Comparison of ENCODE assay signal across 14 cellular contexts in the genomic region with DNA sequence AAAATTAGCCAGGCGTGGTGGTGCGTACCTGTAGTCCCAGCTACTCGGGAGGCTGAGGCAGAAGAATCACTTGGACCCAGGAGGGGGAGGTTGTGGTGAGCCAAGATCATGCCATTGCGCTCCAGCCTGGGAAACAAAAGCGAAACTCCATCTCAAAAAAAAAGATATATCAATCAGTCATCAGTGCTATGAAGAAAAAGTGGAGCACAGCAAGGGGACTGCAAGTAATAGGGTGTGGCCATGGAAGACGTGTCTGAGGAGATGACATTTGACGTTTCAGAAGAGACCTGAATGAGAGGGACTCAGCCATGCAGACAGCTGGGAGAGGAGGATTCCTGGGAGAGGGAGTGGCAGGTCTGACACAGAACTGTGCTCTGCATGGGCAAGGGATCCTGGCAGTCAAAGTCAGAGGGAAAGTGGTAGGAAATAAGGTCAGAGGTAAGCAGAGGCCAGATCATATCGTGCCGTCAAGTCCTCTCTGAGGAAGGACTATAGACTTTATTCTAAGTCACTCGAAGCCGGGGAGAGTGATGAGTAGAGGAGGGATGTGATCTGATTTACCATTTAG. TPM values are rescaled to one million over a fixed set of nuclear protein-coding genes. Genes with fewer than 3 reads are reported as not detected.
DNase-seq lines count a peak whose midpoint lies in the region; ATAC-seq and TF ChIP-seq lines count a peak whose summit lies in the region.
"Had no signal": no experiment of that assay in that cellular context is flagged by ENCODE, and none has a peak within 500 bp of the region (broad histone marks: within the 10 kb centered on the region; RNA-seq: fewer than 3 reads in every experiment).

No MANE protein-coding gene starts in this region.

- ATAC-seq in activated CD4-positive, alpha-beta T cell treated with anti-CD3 and anti-CD28 coated beads for 36 hours = no peak
- no peak for ATAC-seq in GM19023 (IDR thresholded peaks at IDR 0.05; ENCODE audit: unreplicated experiment)
- ATAC-seq in left ventricle myocardium superior = no peak

- H3K27me3 ChIP-seq in trophoblast cell (ENCODE audit: insufficient read depth, low read length) = no peaks in the 10 kb centered on the region
- H3K27me3 ChIP-seq: colonic mucosa, sigmoid colon, tibial nerve had no signal

- no peaks in the 10 kb centered on the region for H3K9me3 ChIP-seq in trophoblast cell (ENCODE audit: insufficient read depth, low read depth, low read length)
- H3K9me3 ChIP-seq: colonic mucosa, sigmoid colon, tibial nerve had no signal

- no CpG with 5 or more reads among the region's 11 CpGs for WGBS in trophoblast cell (ENCODE audit: extremely low coverage, insufficient coverage, insufficient read length)

- no peaks in the 10 kb centered on the region for H3K27me3 Mint-ChIP-seq in activated CD4-positive, alpha-beta T cell treated with anti-CD3 and anti-CD28 coated beads for 36 hours
- no peaks in the 10 kb centered on the region for H3K27me3 Mint-ChIP-seq in dendritic cell treated with granulocyte-macrophage colony-stimulating factor and Interleukin-4, amounts not matched to agents 40 ng/mL and 50 ng/mL, for 4 days

- H2BK5ac ChIP-seq in trophoblast cell (ENCODE audit: low read depth, low read length, poor library complexity) = no peak overlapping the region

- peak; percentile 16 for DNase-seq in activated CD4-positive, alpha-beta T cell treated with anti-CD3 and anti-CD28 coated beads for 36 hours
- DNase-seq in activated CD4-positive, alpha-beta T cell treated with anti-CD3 and anti-CD28 coated beads for 1 hour = no peak
- no peak for DNase-seq in RWPE1 (ENCODE audit: low spot score)
- peak; percentile 49 to 68 for DNase-seq in trophoblast cell
- no peak for DNase-seq in head of caudate nucleus
- no peak for DNase-seq in left ventricle myocardium superior
- DNase-seq: colonic mucosa, sigmoid colon had no signal

- peaks cover 40% of the 10 kb centered on the region for H3K36me3 Mint-ChIP-seq in activated CD4-positive, alpha-beta T cell treated with anti-CD3 and anti-CD28 coated beads for 36 hours (ENCODE audit: low read depth)
- no peaks in the 10 kb centered on the region for H3K36me3 Mint-ChIP-seq in dendritic cell treated with granulocyte-macrophage colony-stimulating factor and Interleukin-4, amounts not matched to agents 40 ng/mL and 50 ng/mL, for 4 days (ENCODE audit: low read depth)

- no peak overlapping the region for H2BK12ac ChIP-seq in trophoblast cell (ENCODE audit: low read length)

- H3K79me1 ChIP-seq in trophoblast cell (ENCODE audit: low read length) = peaks cover 4% of the 10 kb centered on the region

- H3K9me3 Mint-ChIP-seq in activated CD4-positive, alpha-beta T cell treated with anti-CD3 and anti-CD28 coated beads for 36 hours (ENCODE audit: low read depth) = no peaks in the 10 kb centered on the region
- H3K9me3 Mint-ChIP-seq in dendritic cell treated with granulocyte-macrophage colony-stimulating factor and Interleukin-4, amounts not matched to agents 40 ng/mL and 50 ng/mL, for 4 days = no peaks in the 10 kb centered on the region

- H4K91ac ChIP-seq in trophoblast cell (ENCODE audit: low read depth, low read length) = no peak overlapping the region

- no peak overlapping the region for H3K14ac ChIP-seq in trophoblast cell (ENCODE audit: low read length)

- no peak overlapping the region for H3K4me2 ChIP-seq in trophoblast cell (ENCODE audit: low read length)

- no peak for TF ChIP-seq CTCF in RWPE1 (conservative IDR thresholded peaks at IDR 0.05; ENCODE audit: low read depth)

- H3K36me3 ChIP-seq in trophoblast cell (ENCODE audit: control insufficient read depth in 1 of 2, insufficient read depth in 2 of 2, low read length in 2 of 2) = no peaks in the 10 kb centered on the region
- H3K36me3 ChIP-seq: colonic mucosa, sigmoid colon, tibial nerve had no signal

- CTCF ChIA-PET in activated CD4-positive, alpha-beta T cell treated with anti-CD3 and anti-CD28 coated beads for 36 hours (lab: Charles Lee) = interaction anchor here (0.7 to 1.4 kb wide), 2 partner anchors 24 to 280 kb away, joined by 3 read pairs; no protein-coding TSS in a partner anchor
- CTCF ChIA-PET in RWPE1 (lab: Yijun Ruan, JAX) = interaction anchor here (0.6 kb wide), 1 partner anchor 150 kb away, joined by 5 read pairs; no protein-coding TSS in a partner anchor

- peak overlapping the region; percentile 89 for H3K27ac Mint-ChIP-seq in activated CD4-positive, alpha-beta T cell treated with anti-CD3 and anti-CD28 coated beads for 36 hours
- H3K27ac Mint-ChIP-seq in dendritic cell treated with granulocyte-macrophage colony-stimulating factor and Interleukin-4, amounts not matched to agents 40 ng/mL and 50 ng/mL, for 4 days = peak overlapping the region; percentile 44

- no peak overlapping the region for H3K9ac ChIP-seq in trophoblast cell (ENCODE audit: low read length)

- H3K4me3 Mint-ChIP-seq in activated CD4-positive, alpha-beta T cell treated with anti-CD3 and anti-CD28 coated beads for 36 hours = peak overlapping the region; percentile 3
- no peak overlapping the region for H3K4me3 Mint-ChIP-seq in dendritic cell treated with granulocyte-macrophage colony-stimulating factor and Interleukin-4, amounts not matched to agents 40 ng/mL and 50 ng/mL, for 4 days

- peak overlapping the region; percentile 97 for H3K27ac ChIP-seq in RWPE1
- no peak overlapping the region for H3K27ac ChIP-seq in trophoblast cell (ENCODE audit: low read depth, low read length)
- H3K27ac ChIP-seq: 22Rv1 had no signal

- H2AK5ac ChIP-seq in trophoblast cell (ENCODE audit: low read length) = no peak overlapping the region

- H3K4me1 Mint-ChIP-seq in activated CD4-positive, alpha-beta T cell treated with anti-CD3 and anti-CD28 coated beads for 36 hours = peaks cover 40% of the 10 kb centered on the region
- peaks cover 21% of the 10 kb centered on the region for H3K4me1 Mint-ChIP-seq in dendritic cell treated with granulocyte-macrophage colony-stimulating factor and Interleukin-4, amounts not matched to agents 40 ng/mL and 50 ng/mL, for 4 days (ENCODE audit: low read depth)

- H4K12ac ChIP-seq in trophoblast cell (ENCODE audit: low read depth, low read length) = no peak overlapping the region

- H2BK120ac ChIP-seq in trophoblast cell (ENCODE audit: insufficient read depth, low read length, poor library complexity) = no peak overlapping the region

- H3K4ac ChIP-seq in trophoblast cell (ENCODE audit: low read depth, low read length) = no peak overlapping the region

- H3K18ac ChIP-seq in trophoblast cell (ENCODE audit: low read length) = no peak overlapping the region

- intact Hi-C loops in activated CD4-positive, alpha-beta T cell treated with anti-CD3 and anti-CD28 coated beads for 36 hours (cut with DNase I, micrococcal nuclease) = loop anchor here (5.0 kb wide), 3 partner anchors 161 to 441 kb away; no protein-coding TSS in a partner anchor
- intact Hi-C loops in dendritic cell treated with granulocyte-macrophage colony-stimulating factor and Interleukin-4, amounts not matched to agents 40 ng/mL and 50 ng/mL, for 4 days (cut with micrococcal nuclease) = no loop called here
- intact Hi-C loops in head of caudate nucleus (cut with DNase I) = no loop called here
- intact Hi-C loops in left ventricle myocardium superior (cut with micrococcal nuclease) = no loop called here

- POLR2A ChIA-PET in activated CD4-positive, alpha-beta T cell treated with anti-CD3 and anti-CD28 coated beads for 36 hours (lab: Charles Lee) = interaction anchor here (0.7 to 1.1 kb wide), 2 partner anchors 25 to 77 kb away, joined by 3 read pairs; no protein-coding TSS in a partner anchor
- POLR2A ChIA-PET in RWPE1 (lab: Yijun Ruan, JAX; ENCODE audit: low non-redundant PET) = no interaction called here

- H4K8ac ChIP-seq in trophoblast cell (ENCODE audit: low read depth, low read length) = no peak overlapping the region

- no peaks in the 10 kb centered on the region for H3K79me2 ChIP-seq in trophoblast cell (ENCODE audit: control insufficient read depth, insufficient read depth, low read length, poor library complexity)

- no peak overlapping the region for H3K23ac ChIP-seq in trophoblast cell (ENCODE audit: low read length)

- H3K4me1 ChIP-seq in trophoblast cell (ENCODE audit: control insufficient read depth in 1 of 2, insufficient read depth in 2 of 2, low read length in 2 of 2) = no peaks in the 10 kb centered on the region
- H3K4me1 ChIP-seq: colonic mucosa had no signal

- H2AFZ ChIP-seq in trophoblast cell (ENCODE audit: insufficient read depth, low read length, poor library complexity) = no peak overlapping the region

- no peak overlapping the region for H3K4me3 ChIP-seq in trophoblast cell (ENCODE audit: low read depth, low read length)
- H3K4me3 ChIP-seq: colonic mucosa, sigmoid colon, tibial nerve had no signal

RNA-seq across cellular contexts. Expression of gene LAX1, which starts 3.3 kb away (rescaled TPM):
- 10 to 100 TPM; 20.6 TPM for total RNA-seq in activated CD4-positive, alpha-beta T cell treated with anti-CD3 and anti-CD28 coated beads for 36 hours
- polyA plus RNA-seq in trophoblast cell (2013) = 0.14 and 0.21 TPM in 2 replicates
- total RNA-seq in left ventricle myocardium superior = 0.37 TPM
- total RNA-seq: fibroblast of villous mesenchyme had no signal
- polyA plus RNA-seq: neural cell had no signal

RNA-seq across cellular contexts. Expression of gene ZBED6, which starts 27.2 kb away (rescaled TPM):
- total RNA-seq in activated CD4-positive, alpha-beta T cell treated with anti-CD3 and anti-CD28 coated beads for 36 hours = 10 to 100 TPM; 16.4 to 19.3 TPM
- 28.0 and 28.3 TPM in 2 replicates for polyA plus RNA-seq in trophoblast cell (2013)
- total RNA-seq in left ventricle myocardium superior = 13.7 TPM

RNA-seq across cellular contexts. Expression of gene ZC3H11A, which starts 27.2 kb away (rescaled TPM):
- 100 to 1,000 TPM in 1 of 2 experiments, 10 to 100 TPM in 1; 92.8 to 112 TPM for total RNA-seq in activated CD4-positive, alpha-beta T cell treated with anti-CD3 and anti-CD28 coated beads for 36 hours
- 109 and 113 TPM in 2 replicates for polyA plus RNA-seq in trophoblast cell (2013)
- total RNA-seq in left ventricle myocardium superior = 53.2 TPM

Comparison
In these comparisons a context has a peak if more than half of its experiments do, and no peak if none do; other contexts are left out.
1. DNase-seq: peak in activated CD4-positive, alpha-beta T cell treated with anti-CD3 and anti-CD28 coated beads for 36 hours (single experiment) and trophoblast cell (2 of 2); none in activated CD4-positive, alpha-beta T cell treated with anti-CD3 and anti-CD28 coated beads for 1 hour (single experiment), RWPE1 (single experiment), head of caudate nucleus (0 of 42) and left ventricle myocardium superior (single experiment).
2. RNA of gene LAX1, which starts 3.3 kb away (total RNA-seq): 20.6 TPM in activated CD4-positive, alpha-beta T cell treated with anti-CD3 and anti-CD28 coated beads for 36 hours; 0.37 TPM in left ventricle myocardium superior (single experiment); every median in the first group is over 10 times any median in the second.
3. intact Hi-C loops: an anchor here in activated CD4-positive, alpha-beta T cell treated with anti-CD3 and anti-CD28 coated beads for 36 hours (5.0 kb wide); none called in dendritic cell treated with granulocyte-macrophage colony-stimulating factor and Interleukin-4, amounts not matched to agents 40 ng/mL and 50 ng/mL, for 4 days, head of caudate nucleus and left ventricle myocardium superior.